22 cellular contexts compared by ENCODE assay signal in the genomic region with DNA sequence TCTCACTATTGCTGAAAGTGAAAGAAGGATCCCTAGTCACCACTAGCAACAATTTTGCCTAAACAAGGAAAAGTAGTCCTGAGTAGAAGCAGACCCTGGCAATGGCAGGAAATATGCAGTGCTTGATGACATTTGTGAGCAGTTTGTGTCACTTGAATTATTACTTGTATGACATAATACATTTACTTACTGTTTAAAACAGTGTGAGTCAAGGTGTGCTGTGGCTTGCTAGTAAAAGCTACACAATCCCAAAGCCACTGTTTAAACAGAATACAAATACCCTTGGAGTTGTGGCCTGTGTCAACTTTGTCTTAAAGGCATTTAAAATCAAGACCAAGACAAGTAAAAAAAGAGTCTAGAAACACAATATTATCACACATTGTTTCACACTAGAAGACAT.
"Had no signal": no experiment of that assay in that cellular context is flagged by ENCODE, and none has a peak within 500 bp of the region (broad histone marks: within the 10 kb centered on the region; RNA-seq: fewer than 3 reads in every experiment).

No MANE protein-coding gene starts in this region.

- H3K27ac ChIP-seq: esophagus muscularis mucosa, foreskin keratinocyte, parathyroid adenoma, psoas muscle, right atrium auricular region, tibial nerve had no signal

- H3K27ac Mint-ChIP-seq: activated naive CD4-positive, alpha-beta T cell treated with anti-CD3 and anti-CD28 coated beads, Interleukin-2, amount 50 U/mL, for 24 hours; activated naive CD8-positive, alpha-beta T cell treated with anti-CD3 and anti-CD28 coated beads, Interleukin-2, amount 50 U/mL, for 24 hours; activated T-cell treated with anti-CD3 and anti-CD28 coated beads, Interleukin-2, amount 50 U/mL, for 24 hours; activated T-helper 17 cell treated with anti-CD3 and anti-CD28 coated beads, Interleukin-2, amount 50 U/mL, for 72 hours; endodermal cell had no signal

- H3K4me1 ChIP-seq: esophagus muscularis mucosa, foreskin keratinocyte, parathyroid adenoma, psoas muscle, right atrium auricular region had no signal

- H2AFZ ChIP-seq: parathyroid adenoma had no signal

- H3K36me3 ChIP-seq: esophagus muscularis mucosa, right atrium auricular region, tibial nerve had no signal

- ATAC-seq: activated naive CD8-positive, alpha-beta T cell treated with anti-CD3 and anti-CD28 coated beads, Interleukin-2, amount 50 U/mL, for 24 hours; activated T-helper 17 cell treated with anti-CD3 and anti-CD28 coated beads, Interleukin-2, amount 50 U/mL, for 72 hours; foreskin keratinocyte; left cardiac atrium; psoas muscle had no signal

- H3K27me3 Mint-ChIP-seq: activated naive CD4-positive, alpha-beta T cell treated with anti-CD3 and anti-CD28 coated beads, Interleukin-2, amount 50 U/mL, for 24 hours; activated naive CD8-positive, alpha-beta T cell treated with anti-CD3 and anti-CD28 coated beads, Interleukin-2, amount 50 U/mL, for 24 hours; activated T-cell treated with anti-CD3 and anti-CD28 coated beads, Interleukin-2, amount 50 U/mL, for 24 hours; activated T-helper 17 cell treated with anti-CD3 and anti-CD28 coated beads, Interleukin-2, amount 50 U/mL, for 72 hours had no signal

- H3K4me3 ChIP-seq: esophagus muscularis mucosa, psoas muscle, right atrium auricular region, tibial nerve had no signal

- H3K9ac ChIP-seq: parathyroid adenoma had no signal

- H3K4me3 Mint-ChIP-seq: activated naive CD4-positive, alpha-beta T cell treated with anti-CD3 and anti-CD28 coated beads, Interleukin-2, amount 50 U/mL, for 24 hours; activated naive CD8-positive, alpha-beta T cell treated with anti-CD3 and anti-CD28 coated beads, Interleukin-2, amount 50 U/mL, for 24 hours; activated T-cell treated with anti-CD3 and anti-CD28 coated beads, Interleukin-2, amount 50 U/mL, for 24 hours; activated T-helper 17 cell treated with anti-CD3 and anti-CD28 coated beads, Interleukin-2, amount 50 U/mL, for 72 hours; endodermal cell had no signal

- H3K4me1 Mint-ChIP-seq: activated naive CD4-positive, alpha-beta T cell treated with anti-CD3 and anti-CD28 coated beads, Interleukin-2, amount 50 U/mL, for 24 hours; activated naive CD8-positive, alpha-beta T cell treated with anti-CD3 and anti-CD28 coated beads, Interleukin-2, amount 50 U/mL, for 24 hours; activated T-helper 17 cell treated with anti-CD3 and anti-CD28 coated beads, Interleukin-2, amount 50 U/mL, for 72 hours had no signal

- H3K27me3 ChIP-seq: esophagus muscularis mucosa, foreskin keratinocyte, right atrium auricular region, tibial nerve had no signal

- H3K36me3 Mint-ChIP-seq: activated naive CD4-positive, alpha-beta T cell treated with anti-CD3 and anti-CD28 coated beads, Interleukin-2, amount 50 U/mL, for 24 hours had no signal

- H3K79me2 ChIP-seq: parathyroid adenoma had no signal

- DNase-seq: activated CD4-positive, alpha-beta T cell treated with anti-CD3 and anti-CD28 coated beads for 4 hours; activated CD4-positive, alpha-beta T cell treated with anti-CD3 and anti-CD28 coated beads, Interleukin-2, amount 50 U/mL, for 48 hours; activated CD8-positive, alpha-beta memory T cell treated with anti-CD3 and anti-CD28 coated beads for 24 hours; activated naive CD8-positive, alpha-beta T cell treated with anti-CD3 and anti-CD28 coated beads, Interleukin-2, amount 50 U/mL, for 24 hours; activated T-cell treated with anti-CD3 and anti-CD28 coated beads, Interleukin-2, amount 50 U/mL, for 24 hours; amygdala; cortex of kidney; endodermal cell; foreskin keratinocyte; left cardiac atrium; mammary epithelial cell; nucleus accumbens; psoas muscle; stimulated activated CD4-positive, alpha-beta T cell treated with anti-CD3 and anti-CD28 coated beads, Interleukin-2, amount 100 ng/mL, for 48 hours; stimulated activated naive CD4-positive, alpha-beta T cell treated with Interleukin-2 at 50 U/mL for 16 hours; T-helper 2 cell had no signal
